Comparison of ENCODE assay signal across 8 cellular contexts in genomic region chr17:28416703-28417311, GRCh38. TPM values are rescaled to one million over a fixed set of nuclear protein-coding genes. Genes with fewer than 3 reads are reported as not detected.
DNase-seq lines count a peak whose midpoint lies in the region; ATAC-seq and TF ChIP-seq lines count a peak whose summit lies in the region.

No MANE protein-coding gene starts in this region.

- H3K9me3 ChIP-seq in T-helper 17 cell (ENCODE audit: control insufficient read depth, low read length, poor library complexity, severe bottlenecking) = no peaks in the 10 kb centered on the region

- peak; percentile 93 for ATAC-seq in T-helper 17 cell
- ATAC-seq in HG03135 (IDR thresholded peaks at IDR 0.05; ENCODE audit: unreplicated experiment) = no peak

- POLR2A ChIA-PET in MCF 10A (lab: Yijun Ruan, JAX) = interaction anchor here (0.6 to 2.1 kb wide), 13 partner anchors 8 to 1292 kb away, joined by 3 to 15 read pairs (median 4); partner anchors contain the start of genes IFT20, POLDIP2, SLC46A1 and TNFAIP1

- no peak overlapping the region for H3K27ac Mint-ChIP-seq in T-helper 17 cell
- H3K27ac Mint-ChIP-seq in MCF 10A (ENCODE audit: low read depth, unreplicated experiment) = no peak overlapping the region

- H3K4me3 ChIP-seq in kidney epithelial cell (ENCODE audit: low read depth, low read length) = no peak overlapping the region

- H3K27me3 ChIP-seq in kidney epithelial cell (ENCODE audit: control insufficient read depth, insufficient read depth, low read length) = peaks cover 11% of the 10 kb centered on the region

- no peaks in the 10 kb centered on the region for H3K9me3 Mint-ChIP-seq in MCF 10A (ENCODE audit: unreplicated experiment)

- H3K27me3 Mint-ChIP-seq in T-helper 17 cell = peaks cover 29% of the 10 kb centered on the region
- no peaks in the 10 kb centered on the region for H3K27me3 Mint-ChIP-seq in MCF 10A (ENCODE audit: insufficient read depth, unreplicated experiment)

- BruUV-seq in MCF 10A (replicated peaks; lab: Mats Ljungman, UMichigan) = no TSS peak

- CTCF ChIA-PET in MCF 10A (lab: Yijun Ruan, JAX) = interaction anchor here (0.6 to 3.0 kb wide), 33 partner anchors 8 to 186 kb away, joined by 3 to 23 read pairs (median 5); partner anchors contain the start of genes IFT20, POLDIP2, SARM1 and TNFAIP1

- TF ChIP-seq CTCF in MCF 10A (IDR thresholded peaks at IDR 0.05; ENCODE audit: unreplicated experiment) (peak; percentile 78), kidney epithelial cell (IDR thresholded peaks at IDR 0.05; ENCODE audit: insufficient read depth, low read length, poor library complexity, severe bottlenecking) (peak; percentile 91)

- H3K36me3 Mint-ChIP-seq in T-helper 17 cell (ENCODE audit: low read depth) (peaks cover 3% of the 10 kb centered on the region), MCF 10A (ENCODE audit: insufficient read depth, unreplicated experiment) (no peaks in the 10 kb centered on the region)

- H3K36me3 ChIP-seq in kidney epithelial cell (ENCODE audit: control insufficient read depth, insufficient read depth, low read length) = no peaks in the 10 kb centered on the region

- H3K4me3 Mint-ChIP-seq in T-helper 17 cell (no peak overlapping the region), MCF 10A (ENCODE audit: unreplicated experiment) (no peak overlapping the region)

- H3K4me1 Mint-ChIP-seq in T-helper 17 cell (peaks cover 8% of the 10 kb centered on the region), MCF 10A (ENCODE audit: insufficient read depth, unreplicated experiment) (peaks cover 7% of the 10 kb centered on the region)

- intact Hi-C loops in MCF 10A (cut with micrococcal nuclease) = loop anchor here (1.0 to 5.0 kb wide), 3 partner anchors 60 to 178 kb away; partner anchors contain the start of genes IFT20, POLDIP2 and TNFAIP1

- DNase-seq in activated gamma-delta T cell treated with Interleukin-2 at 50 U/mL for 16 hours = peak; percentile 50
- DNase-seq in activated gamma-delta T cell (lab: John Stamatoyannopoulos, UW) = no peak
- peak; percentile 44 for DNase-seq in NCI-H128 (lab: John Stamatoyannopoulos, UW; ENCODE audit: unreplicated experiment)
- DNase-seq in T-helper 17 cell = peak in 1 of 3 donors; percentile 44
- peak; percentile 76 for DNase-seq in MCF 10A (ENCODE audit: unreplicated experiment)
- DNase-seq in kidney epithelial cell (ENCODE audit: low read depth) = no peak
- DNase-seq in stimulated activated CD4-positive, alpha-beta T cell treated with anti-CD3 and anti-CD28 coated beads, TNF-alpha, amount 100 ng/mL, for 1 hour (ENCODE audit: low read depth in 3 of 3, low spot score in 1 of 3) = peak in 2 of 3 donors; percentile 13 to 16

RNA-seq across cellular contexts. Expression of gene SLC46A1, which starts 10.8 kb away (rescaled TPM):
- under 1 TPM; 0.50 to 0.99 TPM for total RNA-seq in T-helper 17 cell
- 18.4 and 20.1 TPM in 2 replicates for total RNA-seq in MCF 10A (2022)
- 5.2 and 6.2 TPM in 2 replicates for total RNA-seq in kidney epithelial cell

RNA-seq across cellular contexts. Expression of gene SARM1, which starts 45.3 kb away (rescaled TPM):
- total RNA-seq in T-helper 17 cell = 10 to 100 TPM; 24.4 to 26.1 TPM
- total RNA-seq in MCF 10A (2022) = 0.63 and 1.0 TPM in 2 replicates
- 10.1 and 12.0 TPM in 2 replicates for total RNA-seq in kidney epithelial cell

RNA-seq across cellular contexts. Expression of gene VTN, which starts 46.7 kb away (rescaled TPM):
- under 1 TPM in 1 of 2 donors, not detected in 1; 0.90 TPM for total RNA-seq in T-helper 17 cell
- total RNA-seq in MCF 10A (2022) = not detected in 2 replicates
- total RNA-seq in kidney epithelial cell = 0.27 TPM in 1 of 2 replicates, not detected in the other

RNA-seq across cellular contexts. Expression of gene SEBOX, which starts 51.8 kb away (rescaled TPM):
- total RNA-seq in T-helper 17 cell (not detected), MCF 10A (2022) (not detected in 2 replicates), kidney epithelial cell (not detected in 2 replicates)

RNA-seq across cellular contexts. Expression of gene SLC13A2, which starts 56.6 kb away (rescaled TPM):
- not detected for total RNA-seq in T-helper 17 cell
- total RNA-seq in MCF 10A (2022) = not detected in 2 replicates
- total RNA-seq in kidney epithelial cell = not detected in 2 replicates

Comparison
In these comparisons a context has a peak if more than half of its experiments do, and no peak if none do; other contexts are left out.
1. DNase-seq: peak in activated gamma-delta T cell treated with Interleukin-2 at 50 U/mL for 16 hours (single experiment), NCI-H128 (single experiment), MCF 10A (single experiment) and stimulated activated CD4-positive, alpha-beta T cell treated with anti-CD3 and anti-CD28 coated beads, TNF-alpha, amount 100 ng/mL, for 1 hour (2 of 3); none in activated gamma-delta T cell (single experiment) and kidney epithelial cell (single experiment).